In the genomic region with DNA sequence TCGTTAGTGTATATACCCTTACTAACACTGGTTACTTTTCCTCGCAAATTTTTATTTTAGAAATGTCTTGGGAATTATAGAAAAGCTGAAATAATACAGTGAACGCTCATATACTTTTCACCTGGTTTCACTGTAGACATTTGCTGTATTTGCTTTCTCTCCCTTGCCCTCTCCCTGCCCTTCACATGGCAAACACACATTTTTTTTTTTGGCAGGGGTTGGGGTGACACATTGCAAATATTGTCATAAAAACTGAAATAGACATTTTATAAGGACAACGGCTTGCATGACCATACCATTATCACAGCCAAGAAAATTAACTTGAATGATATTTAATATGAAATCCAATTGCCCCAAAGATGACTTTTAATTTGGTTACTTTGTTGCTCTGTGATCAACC, we compare ENCODE assay signal across 1 cellular context. TPM values are rescaled to one million over a fixed set of nuclear protein-coding genes. Genes with fewer than 3 reads are reported as not detected.
"Had no signal": no experiment of that assay in that cellular context is flagged by ENCODE, and none has a peak within 500 bp of the region (broad histone marks: within the 10 kb centered on the region; RNA-seq: fewer than 3 reads in every experiment).

No MANE protein-coding gene starts in this region.

RNA-seq across cellular contexts. Expression of a gene that starts 18.4 kb away (rescaled TPM):
- total RNA-seq: HT-29 had no signal
